Comparison of ENCODE assay signal across 13 cellular contexts in genomic region chr9:112072721-112073553, GRCh38.
A peak's percentile ranks its signal among the peaks of the same experiment; 100 is the strongest.
DNase-seq lines count a peak whose midpoint lies in the region; ATAC-seq, FAIRE-seq and TF ChIP-seq lines count a peak whose summit lies in the region.
"Had no signal": no experiment of that assay in that cellular context is flagged by ENCODE, and none has a peak within 500 bp of the region (broad histone marks: within the 10 kb centered on the region; RNA-seq: fewer than 3 reads in every experiment).

No MANE protein-coding gene starts in this region.

- no peak for ATAC-seq in stimulated activated naive CD8-positive, alpha-beta T cell treated with anti-CD3 and anti-CD28 coated beads, Interleukin-15, amount 100 ng/mL, for 72 hours
- ATAC-seq in K562 (peak; percentile 88), GM18520 (IDR thresholded peaks at IDR 0.05; ENCODE audit: unreplicated experiment) (no peak), GM18511 (IDR thresholded peaks at IDR 0.05; ENCODE audit: unreplicated experiment) (no peak)
- ATAC-seq: GM23338 had no signal

- TF ChIP-seq CTCF in K562 (IDR thresholded peaks at IDR 0.05 in 2 of 3, conservative IDR thresholded peaks at IDR 0.05 in 1 of 3; ENCODE audit: insufficient read depth in 2 of 3, low read depth in 1 of 3, low read length in 3 of 3) (no peak), coronary artery (IDR thresholded peaks at IDR 0.05) (no peak)

- peak; percentile 94 for FAIRE-seq in K562 (lab: Jason Lieb, UNC)

- TF ChIP-seq RAD21 in K562 (CRISPR knock-in tag; conservative IDR thresholded peaks at IDR 0.05 in 1 of 2, IDR thresholded peaks at IDR 0.05 in 1 of 2) = peak in 1 of 2 experiments; percentile 27; a peak in 2 of 4 replicates

- no peaks in the 10 kb centered on the region for H4K20me1 ChIP-seq in K562 (replicated peaks; ENCODE audit: control insufficient read depth, insufficient read depth, low read length)

- in situ Hi-C loops in K562 (cut with MboI) = no loop called here

- no TSS peak for BruUV-seq in K562 (replicated peaks; lab: Mats Ljungman, UMichigan)

- POLR2A ChIA-PET in K562 (lab: Yijun Ruan, JAX) = interaction anchor here (0.6 to 1.2 kb wide), 5 partner anchors 9 to 440 kb away, joined by 3 to 4 read pairs (median 3); no protein-coding TSS in a partner anchor

- peak overlapping the region; percentile 66 for H3K27ac Mint-ChIP-seq in stimulated activated naive CD8-positive, alpha-beta T cell treated with anti-CD3 and anti-CD28 coated beads, Interleukin-15, Interleukin-2, amounts not matched to agents 100 ng/mL and 50 ng/mL, for 24 hours
- no peak overlapping the region for H3K27ac Mint-ChIP-seq in stimulated activated naive CD8-positive, alpha-beta T cell treated with anti-CD3 and anti-CD28 coated beads, Interleukin-15, amount 100 ng/mL, for 72 hours
- H3K27ac Mint-ChIP-seq: GM23338 had no signal

- peaks cover 19% of the 10 kb centered on the region for H3K36me3 Mint-ChIP-seq in stimulated activated naive CD8-positive, alpha-beta T cell treated with anti-CD3 and anti-CD28 coated beads, Interleukin-15, Interleukin-2, amounts not matched to agents 100 ng/mL and 50 ng/mL, for 24 hours (ENCODE audit: low read depth)

- DNase-seq in stimulated activated naive CD8-positive, alpha-beta T cell treated with anti-CD3 and anti-CD28 coated beads, Interleukin-15, amount 100 ng/mL, for 72 hours = no peak
- DNase-seq in K562 (ENCODE audit: extremely low read depth in 1 of 4, low spot score in 3 of 4) (peak; percentile 36 to 87 (median 61)), coronary artery (ENCODE audit: low spot score) (no peak), nucleus accumbens (lab: John Stamatoyannopoulos, UW) (no peak)
- DNase-seq: left cardiac atrium, NCI-H1694 treated with DMSO at 0.1 percent for 48 hours had no signal

- no peaks in the 10 kb centered on the region for H3K9me3 ChIP-seq in K562 (replicated peaks; ENCODE audit: control insufficient read depth, insufficient read depth, low read depth, low read length)
- no peaks in the 10 kb centered on the region for H3K9me3 ChIP-seq in mesodermal cell (ENCODE audit: control insufficient read depth, low read length)

- peak overlapping the region; percentile 81 for H3K27ac ChIP-seq in K562 (ENCODE audit: extremely low read depth, low read depth, low read length)
- H3K27ac ChIP-seq in mesodermal cell (ENCODE audit: low read depth, low read length, severe bottlenecking) = peak overlapping the region; percentile 90
- peak overlapping the region in 1 of 2 donors; percentile 65 for H3K27ac ChIP-seq in coronary artery
- H3K27ac ChIP-seq: C4-2B, SK-N-MC had no signal

- H2AFZ ChIP-seq in K562 (ENCODE audit: low read depth, low read length) = peak overlapping the region; percentile 79
- H2AFZ ChIP-seq: GM23338 had no signal

- 8% methylated on average over 6 of the region's 9 CpGs for whole genome bisulfite sequencing in K562 (ENCODE audit: insufficient coverage, low coverage, missing lambda C conversion rate)
- 92 to 96% methylated on average over 5 to 7 of the region's 9 CpGs for WGBS in mesodermal cell (ENCODE audit: insufficient coverage in 2 of 2), 2 experiments

- H3K79me2 ChIP-seq in K562 (ENCODE audit: control insufficient read depth, insufficient read depth, low read length) = peaks cover 28% of the 10 kb centered on the region

- peak; percentile 98 for TF ChIP-seq EP300 in K562 (IDR thresholded peaks at IDR 0.05; ENCODE audit: low read length)

- no peaks in the 10 kb centered on the region for H3K27me3 ChIP-seq in K562 (ENCODE audit: control insufficient read depth in 2 of 2, insufficient read depth in 2 of 2, low read length in 2 of 2)

- H3K36me3 ChIP-seq in K562 (ENCODE audit: control insufficient read depth, insufficient read depth, low read length) (peaks cover 61% of the 10 kb centered on the region), mesodermal cell (ENCODE audit: control insufficient read depth, insufficient read depth, low read length) (peaks cover 4% of the 10 kb centered on the region)

- peaks cover 35 to 53% of the 10 kb centered on the region in 2 experiments for H3K4me1 ChIP-seq in K562 (replicated peaks in 1 of 2; ENCODE audit: control insufficient read depth in 2 of 2, insufficient read depth in 2 of 2, low read length in 2 of 2)
- peaks cover 21% of the 10 kb centered on the region for H3K4me1 ChIP-seq in mesodermal cell (ENCODE audit: control insufficient read depth, insufficient read depth, low read length, poor library complexity, severe bottlenecking)

- H3K4me1 Mint-ChIP-seq in stimulated activated naive CD8-positive, alpha-beta T cell treated with anti-CD3 and anti-CD28 coated beads, Interleukin-15, Interleukin-2, amounts not matched to agents 100 ng/mL and 50 ng/mL, for 24 hours (ENCODE audit: low read depth) = peaks cover 47% of the 10 kb centered on the region
- peaks cover 53% of the 10 kb centered on the region for H3K4me1 Mint-ChIP-seq in stimulated activated naive CD8-positive, alpha-beta T cell treated with anti-CD3 and anti-CD28 coated beads, Interleukin-15, amount 100 ng/mL, for 72 hours

- H3K4me2 ChIP-seq in K562 (ENCODE audit: insufficient read depth, low read length) = peak overlapping the region; percentile 80
- H3K4me2 ChIP-seq: GM23338 had no signal

- intact Hi-C loops in K562 (cut with micrococcal nuclease) = loop anchor here (5.0 kb wide), 4 partner anchors 71 to 476 kb away; partner anchors contain the start of gene PTGR1

- H3K27me3 Mint-ChIP-seq in stimulated activated naive CD8-positive, alpha-beta T cell treated with anti-CD3 and anti-CD28 coated beads, Interleukin-15, Interleukin-2, amounts not matched to agents 100 ng/mL and 50 ng/mL, for 24 hours = no peaks in the 10 kb centered on the region
- no peaks in the 10 kb centered on the region for H3K27me3 Mint-ChIP-seq in stimulated activated naive CD8-positive, alpha-beta T cell treated with anti-CD3 and anti-CD28 coated beads, Interleukin-15, amount 100 ng/mL, for 72 hours

- H3K9me3 Mint-ChIP-seq in stimulated activated naive CD8-positive, alpha-beta T cell treated with anti-CD3 and anti-CD28 coated beads, Interleukin-15, Interleukin-2, amounts not matched to agents 100 ng/mL and 50 ng/mL, for 24 hours = no peaks in the 10 kb centered on the region
- H3K9me3 Mint-ChIP-seq in stimulated activated naive CD8-positive, alpha-beta T cell treated with anti-CD3 and anti-CD28 coated beads, Interleukin-15, amount 100 ng/mL, for 72 hours = no peaks in the 10 kb centered on the region
- H3K9me3 Mint-ChIP-seq: GM23338 had no signal

- peak overlapping the region; percentile 6; the same call in 1 of the 2 replicates for H3K4me3 ChIP-seq in K562
- H3K4me3 ChIP-seq in mesodermal cell (ENCODE audit: extremely low read depth, insufficient read depth, low read length, poor library complexity, severe bottlenecking) = no peak overlapping the region
- no peak overlapping the region for H3K4me3 ChIP-seq in coronary artery
- H3K4me3 ChIP-seq: GM23338, SK-N-MC had no signal

- H3K4me3 Mint-ChIP-seq in stimulated activated naive CD8-positive, alpha-beta T cell treated with anti-CD3 and anti-CD28 coated beads, Interleukin-15, Interleukin-2, amounts not matched to agents 100 ng/mL and 50 ng/mL, for 24 hours = no peak overlapping the region
- no peak overlapping the region for H3K4me3 Mint-ChIP-seq in stimulated activated naive CD8-positive, alpha-beta T cell treated with anti-CD3 and anti-CD28 coated beads, Interleukin-15, amount 100 ng/mL, for 72 hours
- H3K4me3 Mint-ChIP-seq: GM23338 had no signal

- CTCF ChIA-PET in K562 (lab: Yijun Ruan, JAX; ENCODE audit: low intra/inter-chr PET ratio) = interaction anchor here (2.8 to 3.2 kb wide), 2 partner anchors 313 to 475 kb away, joined by 23 to 38 read pairs; no protein-coding TSS in a partner anchor

- H3K9ac ChIP-seq in K562 (ENCODE audit: insufficient read depth in 1 of 2, low read depth in 2 of 2, low read length in 2 of 2) = peak overlapping the region; percentile 67 to 69; a peak in 3 of 4 replicates

- TF ChIP-seq POLR2A in K562 (conservative IDR thresholded peaks at IDR 0.05) = no peak

- no peaks in the 10 kb centered on the region for H3K9me1 ChIP-seq in K562 (ENCODE audit: control insufficient read depth, insufficient read depth, low read length)

TF ChIP-seq in K562, 482 proteins besides CTCF, POLR2A, EP300 and RAD21 (continues in another document):
- TF ChIP-seq SIRT6 (IDR thresholded peaks at IDR 0.05; ENCODE audit: low read depth, low read length) = no peak
- TF ChIP-seq GABPB1 (CRISPR knock-in tag; IDR thresholded peaks at IDR 0.05) = 0 out of 2 replicates have a peak, but pooled peaks have one; percentile 22
- TF ChIP-seq FOXP4 (CRISPR knock-in tag; IDR thresholded peaks at IDR 0.05; ENCODE audit: borderline replicate concordance) = no peak
- TF ChIP-seq TCF3 (CRISPR knock-in tag; IDR thresholded peaks at IDR 0.05) = peak; percentile 92
- no peak for TF ChIP-seq MCM3 (IDR thresholded peaks at IDR 0.05)
- peak; percentile 69 for TF ChIP-seq HDAC3 (IDR thresholded peaks at IDR 0.05; ENCODE audit: borderline replicate concordance, partially characterized antibody)
- TF ChIP-seq ILK (tag; IDR thresholded peaks at IDR 0.05; ENCODE audit: borderline replicate concordance, low read depth) = no peak

Comparison
In these comparisons a context has a peak if more than half of its experiments do, and no peak if none do; other contexts are left out.
1. DNase-seq: peak in K562 (4 of 4); none in stimulated activated naive CD8-positive, alpha-beta T cell treated with anti-CD3 and anti-CD28 coated beads, Interleukin-15, amount 100 ng/mL, for 72 hours (0 of 2), coronary artery (single experiment) and nucleus accumbens (0 of 56).